Comparison of ENCODE assay signal across 8 cellular contexts in genomic region chr17:1713878-1714487, GRCh38.
DNase-seq lines count a peak whose midpoint lies in the region; FAIRE-seq and TF ChIP-seq lines count a peak whose summit lies in the region.

No MANE protein-coding gene starts in this region.

- peaks cover 11% of the 10 kb centered on the region for H3K36me3 Mint-ChIP-seq in activated T-cell treated with anti-CD3 and anti-CD28 coated beads, Interleukin-2, amount 50 U/mL, for 24 hours (ENCODE audit: low read depth)

- H3K27me3 ChIP-seq in mucosa of stomach (ENCODE audit: control insufficient read depth, insufficient read depth, low read length): no peaks in the 10 kb centered on the region

- FAIRE-seq in GM19239 (lab: Jason Lieb, UNC): no peak

- H3K4me1 ChIP-seq in mucosa of stomach (ENCODE audit: control insufficient read depth, insufficient read depth, low read length): peaks cover 57% of the 10 kb centered on the region

- H3K9ac ChIP-seq in mucosa of stomach (ENCODE audit: low read length): peak overlapping the region; percentile 53

- H3K27me3 Mint-ChIP-seq in activated T-cell treated with anti-CD3 and anti-CD28 coated beads, Interleukin-2, amount 50 U/mL, for 24 hours: peaks cover 12% of the 10 kb centered on the region

- peak; percentile 29 for DNase-seq in activated T-cell treated with anti-CD3 and anti-CD28 coated beads, Interleukin-2, amount 50 U/mL, for 24 hours
- no peak for DNase-seq in activated T-cell treated with anti-CD3 and anti-CD28 coated beads, Interleukin-2, amount 50 U/mL, for 1 hour
- DNase-seq in NCI-H69 (lab: John Stamatoyannopoulos, UW) (peak; percentile 69), choroid plexus epithelial cell (ENCODE audit: low read depth) (peak; percentile 56), epidermal melanocyte (ENCODE audit: insufficient read length, low spot score) (no peak), GM19239 (ENCODE audit: insufficient read length, low spot score) (no peak)
- DNase-seq in stimulated activated CD4-positive, alpha-beta T cell treated with anti-CD3 and anti-CD28 coated beads, Interleukin-15, amount 100 ng/mL, for 24 hours: no peak

- H3K4me1 Mint-ChIP-seq in activated T-cell treated with anti-CD3 and anti-CD28 coated beads, Interleukin-2, amount 50 U/mL, for 24 hours (ENCODE audit: low read depth): peaks cover 35% of the 10 kb centered on the region

- peaks cover 16% of the 10 kb centered on the region for H3K36me3 ChIP-seq in mucosa of stomach (ENCODE audit: control insufficient read depth, insufficient read depth, low read length)

- peak overlapping the region; percentile 58 for H3K4me3 Mint-ChIP-seq in activated T-cell treated with anti-CD3 and anti-CD28 coated beads, Interleukin-2, amount 50 U/mL, for 24 hours

- H3K4me3 ChIP-seq in choroid plexus epithelial cell (ENCODE audit: low read depth, low read length) (peak overlapping the region; percentile 94), mucosa of stomach (ENCODE audit: low read length) (peak overlapping the region; percentile 78)

- no peaks in the 10 kb centered on the region for H3K9me3 ChIP-seq in mucosa of stomach (ENCODE audit: control insufficient read depth, low read length)

- peak; percentile 55 for TF ChIP-seq CTCF in choroid plexus epithelial cell (conservative IDR thresholded peaks at IDR 0.05; ENCODE audit: low read depth, low read length)

- no peaks in the 10 kb centered on the region for H3K9me3 Mint-ChIP-seq in activated T-cell treated with anti-CD3 and anti-CD28 coated beads, Interleukin-2, amount 50 U/mL, for 24 hours

- H3K27ac Mint-ChIP-seq in activated T-cell treated with anti-CD3 and anti-CD28 coated beads, Interleukin-2, amount 50 U/mL, for 24 hours: peak overlapping the region; percentile 8

Comparison
In these comparisons a context has a peak if more than half of its experiments do, and no peak if none do; other contexts are left out.
1. DNase-seq: peak in activated T-cell treated with anti-CD3 and anti-CD28 coated beads, Interleukin-2, amount 50 U/mL, for 24 hours (single experiment), NCI-H69 (single experiment) and choroid plexus epithelial cell (single experiment); none in activated T-cell treated with anti-CD3 and anti-CD28 coated beads, Interleukin-2, amount 50 U/mL, for 1 hour (single experiment), epidermal melanocyte (single experiment), stimulated activated CD4-positive, alpha-beta T cell treated with anti-CD3 and anti-CD28 coated beads, Interleukin-15, amount 100 ng/mL, for 24 hours (single experiment) and GM19239 (single experiment).